1 cellular context compared by ENCODE assay signal in the genomic region with DNA sequence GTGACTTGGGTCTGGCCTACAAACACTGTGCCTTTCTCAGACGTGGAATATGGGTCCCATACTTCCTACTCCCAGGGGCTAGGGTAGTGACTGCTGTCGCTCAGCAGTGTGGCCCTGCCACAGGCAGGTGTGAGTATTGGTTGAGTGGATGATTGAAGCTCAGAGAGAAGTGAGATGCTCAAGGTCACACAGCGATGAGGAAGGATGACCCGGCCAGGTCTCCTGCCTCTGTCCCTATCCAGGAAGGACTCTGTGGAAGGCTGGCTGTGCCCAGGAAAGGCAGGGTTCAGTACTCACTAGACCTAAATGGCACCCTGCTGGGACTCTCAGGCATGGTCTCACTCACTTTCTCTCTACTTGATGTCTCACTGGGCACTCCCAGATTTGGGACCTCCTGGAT.
TF ChIP-seq lines count a peak whose summit lies in the region.

No MANE protein-coding gene starts in this region.

TF ChIP-seq in K562, 482 proteins besides CTCF, POLR2A, EP300 and RAD21:
- TF ChIP-seq ZNF431 (CRISPR knock-in tag; IDR thresholded peaks at IDR 0.05), result no peak
- TF ChIP-seq GATA2 (CRISPR knock-in tag; IDR thresholded peaks at IDR 0.05), result no peak
- no peak for TF ChIP-seq CHCHD3 (CRISPR knock-in tag; IDR thresholded peaks at IDR 0.05)
- TF ChIP-seq CXXC5 (CRISPR knock-in tag; IDR thresholded peaks at IDR 0.05), result no peak
- TF ChIP-seq CREBBP (IDR thresholded peaks at IDR 0.05; ENCODE audit: low read depth, low read length), result no peak
- TF ChIP-seq ZNF277 (CRISPR knock-in tag; IDR thresholded peaks at IDR 0.05; ENCODE audit: borderline replicate concordance), result no peak
- no peak for TF ChIP-seq YY1 (IDR thresholded peaks at IDR 0.05; ENCODE audit: borderline replicate concordance in 1 of 3, control insufficient read depth in 1 of 3, extremely low read depth in 1 of 3, insufficient read depth in 3 of 3, insufficient read length in 1 of 3, insufficient replicate concordance in 2 of 3, low read depth in 1 of 3, low read length in 2 of 3)
- TF ChIP-seq ILF3 (IDR thresholded peaks at IDR 0.05; ENCODE audit: borderline replicate concordance), result no peak
- no peak for TF ChIP-seq ZNF408 (CRISPR knock-in tag; IDR thresholded peaks at IDR 0.05; ENCODE audit: low read depth)
- TF ChIP-seq ZNF407 (IDR thresholded peaks at IDR 0.05; ENCODE audit: low read depth), result no peak
- no peak for TF ChIP-seq NCOA4 (IDR thresholded peaks at IDR 0.05; ENCODE audit: partially characterized antibody)
- TF ChIP-seq KLF6 (CRISPR knock-in tag; IDR thresholded peaks at IDR 0.05; ENCODE audit: borderline replicate concordance), result no peak
- TF ChIP-seq TFAM (CRISPR knock-in tag; conservative IDR thresholded peaks at IDR 0.05), result no peak
- no peak for TF ChIP-seq SMARCB1 (IDR thresholded peaks at IDR 0.05; ENCODE audit: insufficient read length, low read depth)
- TF ChIP-seq CEBPB (tag; IDR thresholded peaks at IDR 0.05), result no peak
- TF ChIP-seq CSDE1 (IDR thresholded peaks at IDR 0.05), result no peak
- no peak for TF ChIP-seq ZNF785 (CRISPR knock-in tag; IDR thresholded peaks at IDR 0.05)
- no peak for TF ChIP-seq NR1H2 (CRISPR knock-in tag; IDR thresholded peaks at IDR 0.05)
